Comparison of ENCODE assay signal across 22 cellular contexts in genomic region chr12:104533134-104533533, GRCh38.
DNase-seq lines count a peak whose midpoint lies in the region; ATAC-seq, FAIRE-seq and TF ChIP-seq lines count a peak whose summit lies in the region.
"Had no signal": no experiment of that assay in that cellular context is flagged by ENCODE, and none has a peak within 500 bp of the region (broad histone marks: within the 10 kb centered on the region; RNA-seq: fewer than 3 reads in every experiment).

No MANE protein-coding gene starts in this region.

- peaks cover 25% of the 10 kb centered on the region for H3K36me3 ChIP-seq in CD4-positive, CD25-positive, alpha-beta regulatory T cell (ENCODE audit: control insufficient read depth, insufficient read depth, low read length)
- H3K36me3 ChIP-seq in KOPT-K1 (ENCODE audit: insufficient read depth, low read length), result peaks cover 80% of the 10 kb centered on the region
- no peaks in the 10 kb centered on the region for H3K36me3 ChIP-seq in pancreas
- no peaks in the 10 kb centered on the region for H3K36me3 ChIP-seq in suprapubic skin
- H3K36me3 ChIP-seq: SJCRH30 had no signal

- peaks cover 29% of the 10 kb centered on the region for H3K36me3 Mint-ChIP-seq in CD4-positive, CD25-positive, alpha-beta regulatory T cell
- H3K36me3 Mint-ChIP-seq in activated T-helper 17 cell treated with anti-CD3 and anti-CD28 coated beads, Interleukin-2, amount 50 U/mL, for 72 hours (ENCODE audit: low read depth), result peaks cover 5% of the 10 kb centered on the region

- peaks cover 36% of the 10 kb centered on the region for H3K4me1 ChIP-seq in CD4-positive, CD25-positive, alpha-beta regulatory T cell (ENCODE audit: control insufficient read depth, insufficient read depth, low read length, poor library complexity, severe bottlenecking)
- H3K4me1 ChIP-seq in pancreas (peaks cover 0 to 13% (median 0%) of the 10 kb centered on the region in 3 donors), suprapubic skin (peaks cover 15% of the 10 kb centered on the region)

- TF ChIP-seq EP300 in suprapubic skin (IDR thresholded peaks at IDR 0.05), result no peak

- DNase-seq in CD4-positive, CD25-positive, alpha-beta regulatory T cell, result no peak
- DNase-seq in astrocyte of the hippocampus (ENCODE audit: low read depth, low spot score) (peak; percentile 41), pancreas (no peak), suprapubic skin (ENCODE audit: low spot score in 2 of 2) (no peak), NCI-H2171 (lab: John Stamatoyannopoulos, UW) (no peak)
- DNase-seq: ACHN; AML-193; CD8-positive, alpha-beta memory T cell; DMS79; NCI-H1417 treated with DMSO at 0.1 percent for 48 hours; NCI-H1930; NCI-H446 treated with DMSO at 0.1 percent for 48 hours; NCI-H774; PC-9; SJCRH30 had no signal

- no peak overlapping the region for H3K27ac ChIP-seq in CD4-positive, CD25-positive, alpha-beta regulatory T cell (ENCODE audit: insufficient read depth, low read length, poor library complexity, severe bottlenecking)
- H3K27ac ChIP-seq in KOPT-K1 (ENCODE audit: low read depth, low read length, poor library complexity, severe bottlenecking) (peak overlapping the region; percentile 3), pancreas (no peak overlapping the region), suprapubic skin (no peak overlapping the region)
- H3K27ac ChIP-seq: PC-9, SJCRH30 had no signal

- H3K9me3 ChIP-seq in CD4-positive, CD25-positive, alpha-beta regulatory T cell (ENCODE audit: control insufficient read depth in 2 of 2, low read length in 2 of 2), result no peaks in the 10 kb centered on the region
- H3K9me3 ChIP-seq in KOPT-K1 (ENCODE audit: insufficient read depth, low read length, poor library complexity, severe bottlenecking), result no peaks in the 10 kb centered on the region
- no peaks in the 10 kb centered on the region for H3K9me3 ChIP-seq in pancreas
- no peaks in the 10 kb centered on the region for H3K9me3 ChIP-seq in suprapubic skin
- H3K9me3 ChIP-seq: SJCRH30 had no signal

- peak overlapping the region; percentile 12 for H3K4me3 ChIP-seq in CD4-positive, CD25-positive, alpha-beta regulatory T cell (ENCODE audit: low read depth, low read length)
- H3K4me3 ChIP-seq in pancreas, result no peak overlapping the region
- H3K4me3 ChIP-seq in suprapubic skin, result no peak overlapping the region
- H3K4me3 ChIP-seq: GM23338, PC-9, SJCRH30 had no signal

- WGBS in pancreas, 2 donors, result 46 to 55% methylated on average over 2 of the region's 2 CpGs
- 72% methylated on average over 2 of the region's 2 CpGs for WGBS in suprapubic skin

- no peak for TF ChIP-seq POLR2A in suprapubic skin (IDR thresholded peaks at IDR 0.05)

- no peak for FAIRE-seq in pancreas (lab: Jason Lieb, UNC)
- FAIRE-seq: D721Med, HTR-8/SVneo had no signal

- no peak for TF ChIP-seq CTCF in pancreas (IDR thresholded peaks at IDR 0.05)
- no peak for TF ChIP-seq CTCF in suprapubic skin (IDR thresholded peaks at IDR 0.05)

- peak overlapping the region in 1 of 4 donors; percentile 24 for H3K4me3 Mint-ChIP-seq in CD4-positive, CD25-positive, alpha-beta regulatory T cell
- H3K4me3 Mint-ChIP-seq in activated T-helper 17 cell treated with anti-CD3 and anti-CD28 coated beads, Interleukin-2, amount 50 U/mL, for 72 hours, result no peak overlapping the region
- H3K4me3 Mint-ChIP-seq: GM23338, IgD-negative memory B cell had no signal

- intact Hi-C loops in pancreas (cut with DNase I), result no loop called here

- H3K4me1 Mint-ChIP-seq in CD4-positive, CD25-positive, alpha-beta regulatory T cell, result peaks cover 45 to 97% (median 72%) of the 10 kb centered on the region in 4 donors
- peaks cover 52% of the 10 kb centered on the region for H3K4me1 Mint-ChIP-seq in activated T-helper 17 cell treated with anti-CD3 and anti-CD28 coated beads, Interleukin-2, amount 50 U/mL, for 72 hours

- H3K9me3 Mint-ChIP-seq in CD4-positive, CD25-positive, alpha-beta regulatory T cell, result no peaks in the 10 kb centered on the region
- H3K9me3 Mint-ChIP-seq in activated T-helper 17 cell treated with anti-CD3 and anti-CD28 coated beads, Interleukin-2, amount 50 U/mL, for 72 hours, result no peaks in the 10 kb centered on the region
- H3K9me3 Mint-ChIP-seq: CD8-positive, alpha-beta memory T cell; GM23338; IgD-negative memory B cell had no signal

- peak overlapping the region in 1 of 3 donors; percentile 78 for H3K27ac Mint-ChIP-seq in CD4-positive, CD25-positive, alpha-beta regulatory T cell
- H3K27ac Mint-ChIP-seq in activated T-helper 17 cell treated with anti-CD3 and anti-CD28 coated beads, Interleukin-2, amount 50 U/mL, for 72 hours, result no peak overlapping the region
- H3K27ac Mint-ChIP-seq: GM23338 had no signal

- no peaks in the 10 kb centered on the region for H3K27me3 Mint-ChIP-seq in CD4-positive, CD25-positive, alpha-beta regulatory T cell
- H3K27me3 Mint-ChIP-seq in activated T-helper 17 cell treated with anti-CD3 and anti-CD28 coated beads, Interleukin-2, amount 50 U/mL, for 72 hours, result no peaks in the 10 kb centered on the region
- H3K27me3 Mint-ChIP-seq: CD8-positive, alpha-beta memory T cell; IgD-negative memory B cell had no signal

- ATAC-seq in CD4-positive, CD25-positive, alpha-beta regulatory T cell (ENCODE audit: low read depth in 2 of 2), result no peak
- ATAC-seq in pancreas, result peak; percentile 64 to 71 (median 66)
- no peak for ATAC-seq in activated T-helper 17 cell treated with anti-CD3 and anti-CD28 coated beads, Interleukin-2, amount 50 U/mL, for 72 hours (replicated peaks)
- ATAC-seq: GM23338, HCT116 had no signal

- H3K27me3 ChIP-seq in CD4-positive, CD25-positive, alpha-beta regulatory T cell (ENCODE audit: control insufficient read depth, insufficient read depth, low read length), result no peaks in the 10 kb centered on the region
- H3K27me3 ChIP-seq in pancreas (no peaks in the 10 kb centered on the region), suprapubic skin (no peaks in the 10 kb centered on the region)
- H3K27me3 ChIP-seq: SJCRH30 had no signal

Comparison
In these comparisons a context has a peak if more than half of its experiments do, and no peak if none do; other contexts are left out.
1. ATAC-seq: peak in pancreas (4 of 4); none in CD4-positive, CD25-positive, alpha-beta regulatory T cell (0 of 2) and activated T-helper 17 cell treated with anti-CD3 and anti-CD28 coated beads, Interleukin-2, amount 50 U/mL, for 72 hours (single experiment).